19 cellular contexts compared by ENCODE assay signal in the genomic region with DNA sequence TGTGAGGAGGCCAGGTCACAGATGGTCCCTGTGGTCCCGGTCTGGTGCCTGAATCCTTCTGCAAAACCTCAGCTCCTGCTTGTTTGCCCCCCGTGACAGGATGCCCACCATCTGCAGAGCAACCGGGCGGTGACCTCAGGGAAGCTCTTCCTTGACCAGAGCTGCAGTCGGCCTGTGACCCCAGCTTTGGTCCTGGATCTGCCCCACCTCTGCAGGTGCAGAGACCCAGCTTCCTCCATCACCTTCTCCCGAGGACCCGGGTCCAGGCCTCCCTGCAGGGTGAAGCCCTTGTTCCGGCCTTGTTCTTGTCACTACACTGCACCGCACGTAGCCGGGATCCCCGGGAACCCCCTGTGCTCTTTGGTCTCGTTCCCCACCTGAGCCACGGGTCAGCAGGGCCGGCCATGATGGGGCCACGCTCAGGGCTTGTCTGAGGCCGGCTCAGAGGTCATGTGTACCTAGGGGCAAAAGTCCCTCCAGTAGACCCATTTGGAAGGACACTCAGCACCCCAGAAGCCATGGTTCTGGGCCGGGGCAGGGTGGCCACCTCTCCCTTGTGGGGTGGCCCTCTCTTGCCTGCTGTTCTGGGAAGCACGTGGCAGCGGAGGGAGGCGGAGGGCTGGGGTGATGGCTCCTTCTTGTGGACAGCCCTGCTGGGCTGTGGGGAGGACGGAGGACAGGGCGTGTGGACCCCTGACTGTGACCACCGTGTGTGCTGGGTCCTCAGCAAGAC. TPM values are rescaled to one million over a fixed set of nuclear protein-coding genes. Genes with fewer than 3 reads are reported as not detected.
DNase-seq lines count a peak whose midpoint lies in the region; ATAC-seq and TF ChIP-seq lines count a peak whose summit lies in the region.
"Had no signal": no experiment of that assay in that cellular context is flagged by ENCODE, and none has a peak within 500 bp of the region (broad histone marks: within the 10 kb centered on the region; RNA-seq: fewer than 3 reads in every experiment).

No MANE protein-coding gene starts in this region.

- no peak for TF ChIP-seq EP300 in tibial nerve (IDR thresholded peaks at IDR 0.05)

- intact Hi-C loops in naive thymus-derived CD4-positive, alpha-beta T cell (cut with micrococcal nuclease), result loop anchor here (2.0 kb wide), 2 partner anchors 13 to 41 kb away; partner anchors contain the start of genes LSM7 (in 1 of the 2) and SPPL2B (in 1 of the 2)

- peaks cover 30% of the 10 kb centered on the region for H3K4me1 ChIP-seq in CD4-positive, CD25-positive, alpha-beta regulatory T cell (ENCODE audit: control insufficient read depth, insufficient read depth, low read length, poor library complexity, severe bottlenecking)
- H3K4me1 ChIP-seq in naive thymus-derived CD4-positive, alpha-beta T cell (ENCODE audit: control insufficient read depth in 2 of 2, insufficient read depth in 2 of 2, low read length in 2 of 2), result peaks cover 15 to 19% of the 10 kb centered on the region in 2 donors
- H3K4me1 ChIP-seq in tibial nerve, result peaks cover 0 to 28% (median 13%) of the 10 kb centered on the region in 4 donors

- TF ChIP-seq POLR2A in tibial nerve (IDR thresholded peaks at IDR 0.05), result no peak

- H3K4me1 Mint-ChIP-seq in CD4-positive, CD25-positive, alpha-beta regulatory T cell, result peaks cover 6 to 34% (median 19%) of the 10 kb centered on the region in 4 donors
- H3K4me1 Mint-ChIP-seq in naive thymus-derived CD4-positive, alpha-beta T cell, result peaks cover 18 to 33% (median 22%) of the 10 kb centered on the region in 7 donors

- no peak overlapping the region for H3K27ac ChIP-seq in CD4-positive, CD25-positive, alpha-beta regulatory T cell (ENCODE audit: insufficient read depth, low read length, poor library complexity, severe bottlenecking)
- no peak overlapping the region for H3K27ac ChIP-seq in naive thymus-derived CD4-positive, alpha-beta T cell (ENCODE audit: low read depth, low read length)
- H3K27ac ChIP-seq in tibial nerve, result no peak overlapping the region

- ATAC-seq in CD4-positive, CD25-positive, alpha-beta regulatory T cell (ENCODE audit: low read depth in 2 of 2), result no peak
- no peak for ATAC-seq in naive thymus-derived CD4-positive, alpha-beta T cell
- no peak for ATAC-seq in HG03095 (IDR thresholded peaks at IDR 0.05; ENCODE audit: unreplicated experiment)

- CTCF ChIA-PET in naive thymus-derived CD4-positive, alpha-beta T cell (lab: Charles Lee), result interaction anchor here (0.7 to 3.1 kb wide), 5 partner anchors 9 to 46 kb away, joined by 4 to 15 read pairs (median 5); no protein-coding TSS in a partner anchor

- peak overlapping the region in 3 of 4 donors; percentile 83 to 94 (median 89) for H3K4me3 Mint-ChIP-seq in CD4-positive, CD25-positive, alpha-beta regulatory T cell
- peak overlapping the region in 9 of 10 donors; percentile 69 to 96 (median 90) for H3K4me3 Mint-ChIP-seq in naive thymus-derived CD4-positive, alpha-beta T cell

- POLR2A ChIA-PET in naive thymus-derived CD4-positive, alpha-beta T cell (lab: Charles Lee), result interaction anchor here (0.7 to 2.7 kb wide), 13 partner anchors 10 to 695 kb away, joined by 3 to 18 read pairs (median 6); no protein-coding TSS in a partner anchor

- peaks cover 0 to 1% (median 0%) of the 10 kb centered on the region in 7 donors for H3K9me3 Mint-ChIP-seq in CD4-positive, CD25-positive, alpha-beta regulatory T cell
- H3K9me3 Mint-ChIP-seq in naive thymus-derived CD4-positive, alpha-beta T cell, result peaks cover 0 to 2% (median 0%) of the 10 kb centered on the region in 11 donors
- H3K9me3 Mint-ChIP-seq: activated naive CD8-positive, alpha-beta T cell treated with anti-CD3 and anti-CD28 coated beads for 36 hours had no signal

- peak overlapping the region; percentile 60 to 98 (median 93) for H3K27ac Mint-ChIP-seq in CD4-positive, CD25-positive, alpha-beta regulatory T cell
- H3K27ac Mint-ChIP-seq in naive thymus-derived CD4-positive, alpha-beta T cell, result peak overlapping the region; percentile 65 to 98 (median 91)
- H3K27ac Mint-ChIP-seq: activated naive CD8-positive, alpha-beta T cell treated with anti-CD3 and anti-CD28 coated beads for 36 hours had no signal

- H3K36me3 ChIP-seq in CD4-positive, CD25-positive, alpha-beta regulatory T cell (ENCODE audit: control insufficient read depth, insufficient read depth, low read length), result no peaks in the 10 kb centered on the region
- no peaks in the 10 kb centered on the region for H3K36me3 ChIP-seq in naive thymus-derived CD4-positive, alpha-beta T cell (ENCODE audit: control insufficient read depth in 2 of 3, insufficient read depth in 3 of 3, low read length in 3 of 3)
- H3K36me3 ChIP-seq in tibial nerve, result no peaks in the 10 kb centered on the region

- H3K36me3 Mint-ChIP-seq in CD4-positive, CD25-positive, alpha-beta regulatory T cell, result peaks cover 5% of the 10 kb centered on the region
- H3K36me3 Mint-ChIP-seq in naive thymus-derived CD4-positive, alpha-beta T cell, result peaks cover 0 to 17% (median 0%) of the 10 kb centered on the region in 5 donors
- H3K36me3 Mint-ChIP-seq: activated naive CD8-positive, alpha-beta T cell treated with anti-CD3 and anti-CD28 coated beads for 36 hours had no signal

- WGBS in tibial nerve, 2 donors, result 79 to 80% methylated on average over 23 of the region's 24 CpGs

- H3K4me3 ChIP-seq in CD4-positive, CD25-positive, alpha-beta regulatory T cell (ENCODE audit: low read depth, low read length), result no peak overlapping the region
- H3K4me3 ChIP-seq in naive thymus-derived CD4-positive, alpha-beta T cell (ENCODE audit: low read length), result no peak overlapping the region
- H3K4me3 ChIP-seq in tibial nerve, result no peak overlapping the region

- TF ChIP-seq CTCF in tibial nerve (IDR thresholded peaks at IDR 0.05), result no peak

- H3K27me3 ChIP-seq in CD4-positive, CD25-positive, alpha-beta regulatory T cell (ENCODE audit: control insufficient read depth, insufficient read depth, low read length), result no peaks in the 10 kb centered on the region
- H3K27me3 ChIP-seq in naive thymus-derived CD4-positive, alpha-beta T cell (ENCODE audit: control insufficient read depth in 2 of 2, insufficient read depth in 2 of 2, low read length in 2 of 2), result no peaks in the 10 kb centered on the region
- peaks cover 0 to 46% of the 10 kb centered on the region in 2 donors for H3K27me3 ChIP-seq in tibial nerve

- peak; percentile 67 for DNase-seq in NCI-H446 treated with DMSO at 0.1 percent for 48 hours (lab: John Stamatoyannopoulos, UW)
- DNase-seq in NCI-H446 (lab: John Stamatoyannopoulos, UW), result no peak
- DNase-seq in CD4-positive, CD25-positive, alpha-beta regulatory T cell, result no peak
- DNase-seq in SKM-1 treated with dmso at 0.1 percent for 144 hours (lab: John Stamatoyannopoulos, UW; ENCODE audit: unreplicated experiment), result peak; percentile 99
- DNase-seq in naive thymus-derived CD4-positive, alpha-beta T cell, result no peak
- DNase-seq in tibial nerve (ENCODE audit: low spot score in 2 of 2), result no peak
- DNase-seq in NK-92 treated with Interleukin-12 subunit alpha and Interleukin-12 subunit beta, amount 100 ng/mL, for 24 hours (lab: John Stamatoyannopoulos, UW), result no peak
- DNase-seq: activated naive CD8-positive, alpha-beta T cell treated with anti-CD3 and anti-CD28 coated beads for 36 hours; central memory CD4-positive, alpha-beta T cell; DND-41; IMR-90; NCI-H1436; SK-N-SH; stimulated activated CD4-positive, alpha-beta T cell treated with anti-CD3 and anti-CD28 coated beads, Interleukin-15, amount 100 ng/mL, for 24 hours had no signal

- H3K27me3 Mint-ChIP-seq in CD4-positive, CD25-positive, alpha-beta regulatory T cell, result no peaks in the 10 kb centered on the region
- no peaks in the 10 kb centered on the region for H3K27me3 Mint-ChIP-seq in naive thymus-derived CD4-positive, alpha-beta T cell

- no peaks in the 10 kb centered on the region for H3K9me3 ChIP-seq in CD4-positive, CD25-positive, alpha-beta regulatory T cell (ENCODE audit: control insufficient read depth in 2 of 2, low read length in 2 of 2)
- H3K9me3 ChIP-seq in naive thymus-derived CD4-positive, alpha-beta T cell (ENCODE audit: control insufficient read depth in 2 of 3, low read length in 3 of 3), result no peaks in the 10 kb centered on the region
- H3K9me3 ChIP-seq in tibial nerve, result no peaks in the 10 kb centered on the region
- H3K9me3 ChIP-seq: SK-N-SH had no signal

RNA-seq across cellular contexts. Expression of gene PEAK3, which starts 6.2 kb away (rescaled TPM):
- not detected for total RNA-seq in CD4-positive, CD25-positive, alpha-beta regulatory T cell
- polyA plus RNA-seq in CD4-positive, CD25-positive, alpha-beta regulatory T cell, result under 1 TPM; 0.10 to 0.32 (median 0.15) TPM
- 1 to 10 TPM in 1 of 5 experiments, under 1 TPM in 3, not detected in 1; 0.14 to 3.9 (median 0.45) TPM for total RNA-seq in naive thymus-derived CD4-positive, alpha-beta T cell
- under 1 TPM; 0.14 to 0.44 TPM for polyA plus RNA-seq in naive thymus-derived CD4-positive, alpha-beta T cell
- total RNA-seq in tibial nerve, result 1 to 10 TPM in 2 of 4 donors, under 1 TPM in 2; 0.42 to 4.2 (median 2.2) TPM
- total RNA-seq: activated naive CD8-positive, alpha-beta T cell treated with anti-CD3 and anti-CD28 coated beads for 36 hours; progenitor cell of endocrine pancreas had no signal
- polyA plus RNA-seq: SK-N-SH had no signal

RNA-seq across cellular contexts. Expression of gene LINGO3, which starts 19.8 kb away (rescaled TPM):
- 0.22 TPM for total RNA-seq in CD4-positive, CD25-positive, alpha-beta regulatory T cell
- polyA plus RNA-seq in CD4-positive, CD25-positive, alpha-beta regulatory T cell, result 1 to 10 TPM; 3.0 to 5.3 (median 3.7) TPM
- total RNA-seq in naive thymus-derived CD4-positive, alpha-beta T cell, result 1 to 10 TPM in 2 of 5 experiments, under 1 TPM in 3; 0.27 to 1.8 (median 0.72) TPM
- polyA plus RNA-seq in naive thymus-derived CD4-positive, alpha-beta T cell, result 10 to 100 TPM in 1 of 2 donors, 1 to 10 TPM in 1; 3.6 to 12.9 TPM
- under 1 TPM in 1 of 4 donors, not detected in 3; 0.39 TPM for total RNA-seq in tibial nerve
- total RNA-seq: IMR-90, ureter had no signal
- polyA plus RNA-seq: AG04450, IMR-90, SK-N-SH had no signal

RNA-seq across cellular contexts. Expression of gene JSRP1, which starts 32.0 kb away (rescaled TPM):
- 0.99 TPM for total RNA-seq in CD4-positive, CD25-positive, alpha-beta regulatory T cell
- polyA plus RNA-seq in CD4-positive, CD25-positive, alpha-beta regulatory T cell, result 1 to 10 TPM in 3 of 4 donors, under 1 TPM in 1; 0.89 to 2.4 (median 1.8) TPM
- total RNA-seq in naive thymus-derived CD4-positive, alpha-beta T cell, result under 1 TPM in 3 of 5 experiments, not detected in 2; 0.24 to 0.41 (median 0.27) TPM
- polyA plus RNA-seq in naive thymus-derived CD4-positive, alpha-beta T cell, result under 1 TPM in 1 of 2 donors, not detected in 1; 0.54 TPM
- not detected for total RNA-seq in tibial nerve
- total RNA-seq: IMR-90, mononuclear cell had no signal
- polyA plus RNA-seq: AG04450, IMR-90 had no signal

RNA-seq across cellular contexts. Expression of gene AMH, which starts 39.1 kb away (rescaled TPM):
- 3.5 TPM for total RNA-seq in CD4-positive, CD25-positive, alpha-beta regulatory T cell
- not detected for polyA plus RNA-seq in CD4-positive, CD25-positive, alpha-beta regulatory T cell
- 10 to 100 TPM in 2 of 5 experiments, 1 to 10 TPM in 2, under 1 TPM in 1; 0.37 to 12.9 (median 4.6) TPM for total RNA-seq in naive thymus-derived CD4-positive, alpha-beta T cell
- polyA plus RNA-seq in naive thymus-derived CD4-positive, alpha-beta T cell, result not detected
- 1 to 10 TPM in 2 of 4 donors, under 1 TPM in 1, not detected in 1; 0.59 to 5.4 (median 2.1) TPM for total RNA-seq in tibial nerve
- total RNA-seq: IMR-90 had no signal
- polyA plus RNA-seq: AG04450 had no signal

RNA-seq across cellular contexts. Expression of gene LSM7, which starts 40.2 kb away (rescaled TPM):
- total RNA-seq in CD4-positive, CD25-positive, alpha-beta regulatory T cell, result 83.9 TPM
- polyA plus RNA-seq in CD4-positive, CD25-positive, alpha-beta regulatory T cell, result 100 to 1,000 TPM; 146 to 187 (median 169) TPM
- total RNA-seq in naive thymus-derived CD4-positive, alpha-beta T cell, result 100 to 1,000 TPM in 3 of 5 experiments, 10 to 100 TPM in 2; 79.4 to 131 (median 102) TPM
- 100 to 1,000 TPM; 142 to 182 TPM for polyA plus RNA-seq in naive thymus-derived CD4-positive, alpha-beta T cell
- 100 to 1,000 TPM in 2 of 4 donors, 10 to 100 TPM in 2; 54.1 to 167 (median 87.7) TPM for total RNA-seq in tibial nerve

Comparison
In these comparisons a context has a peak if more than half of its experiments do, and no peak if none do; other contexts are left out.
1. DNase-seq: peak in NCI-H446 treated with DMSO at 0.1 percent for 48 hours (single experiment) and SKM-1 treated with dmso at 0.1 percent for 144 hours (single experiment); none in NCI-H446 (0 of 2), CD4-positive, CD25-positive, alpha-beta regulatory T cell (0 of 3), naive thymus-derived CD4-positive, alpha-beta T cell (0 of 9), tibial nerve (0 of 2) and NK-92 treated with Interleukin-12 subunit alpha and Interleukin-12 subunit beta, amount 100 ng/mL, for 24 hours (single experiment).